In the genomic region with DNA sequence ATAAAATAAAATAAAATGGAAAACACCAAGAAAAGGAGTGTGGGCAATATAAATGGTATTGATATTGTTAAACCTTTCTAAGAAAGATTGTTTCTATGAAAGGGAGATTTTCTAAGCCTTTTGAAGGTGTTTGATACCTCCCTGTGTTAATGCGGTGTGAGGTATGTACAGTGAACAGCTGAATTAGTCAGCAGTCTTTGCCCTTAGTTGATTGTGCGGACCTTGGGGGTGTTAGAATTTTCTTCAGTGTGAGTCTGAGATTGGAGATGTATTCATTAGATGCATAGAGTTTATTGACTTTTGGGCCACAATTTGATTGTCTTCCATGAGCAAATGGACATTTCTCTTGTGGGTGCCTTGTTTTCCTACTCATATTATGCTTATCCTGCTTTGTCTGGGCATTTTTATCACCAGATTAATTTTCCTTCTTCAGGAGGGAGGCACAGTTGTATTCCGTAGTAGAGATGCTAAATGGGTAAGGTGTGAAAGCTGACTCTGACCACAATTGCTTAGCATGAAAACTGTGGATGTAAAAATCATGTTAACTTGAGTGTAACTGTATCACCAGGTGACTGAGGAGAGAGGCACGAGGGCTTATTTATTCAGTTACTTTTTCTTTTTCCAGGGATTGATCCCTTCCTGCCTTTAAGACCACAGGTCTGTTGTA, we compare ENCODE assay signal across 14 cellular contexts. TPM values are rescaled to one million over a fixed set of nuclear protein-coding genes. Genes with fewer than 3 reads are reported as not detected.
DNase-seq lines count a peak whose midpoint lies in the region; ATAC-seq and TF ChIP-seq lines count a peak whose summit lies in the region.
"Had no signal": no experiment of that assay in that cellular context is flagged by ENCODE, and none has a peak within 500 bp of the region (broad histone marks: within the 10 kb centered on the region; RNA-seq: fewer than 3 reads in every experiment).

No MANE protein-coding gene starts in this region.

- no peak overlapping the region for H2AK5ac ChIP-seq in trophoblast cell (ENCODE audit: low read length)

- ATAC-seq in CD4-positive, CD25-positive, alpha-beta regulatory T cell (ENCODE audit: low read depth in 2 of 2): no peak
- no peak for ATAC-seq in GM23338

- H3K79me1 ChIP-seq in trophoblast cell (ENCODE audit: low read length): no peaks in the 10 kb centered on the region

- no peak overlapping the region for H4K12ac ChIP-seq in trophoblast cell (ENCODE audit: low read depth, low read length)

- H3K27me3 Mint-ChIP-seq in CD4-positive, CD25-positive, alpha-beta regulatory T cell: no peaks in the 10 kb centered on the region
- H3K27me3 Mint-ChIP-seq in GM23338 (ENCODE audit: insufficient read depth, low read depth, poor library complexity): peaks cover 11% of the 10 kb centered on the region
- H3K27me3 Mint-ChIP-seq: CD4-positive, alpha-beta T cell had no signal

- no peak overlapping the region for H2BK5ac ChIP-seq in trophoblast cell (ENCODE audit: low read depth, low read length, poor library complexity)

- no peak overlapping the region for H2BK120ac ChIP-seq in trophoblast cell (ENCODE audit: insufficient read depth, low read length, poor library complexity)

- no peaks in the 10 kb centered on the region for H3K9me3 Mint-ChIP-seq in CD4-positive, CD25-positive, alpha-beta regulatory T cell
- H3K9me3 Mint-ChIP-seq in GM23338: no peaks in the 10 kb centered on the region

- H2BK12ac ChIP-seq in trophoblast cell (ENCODE audit: low read length): no peak overlapping the region

- no peak overlapping the region for H3K9ac ChIP-seq in trophoblast cell (ENCODE audit: low read length)

- DNase-seq in CD4-positive, CD25-positive, alpha-beta regulatory T cell: no peak
- DNase-seq in GM23338 (ENCODE audit: low spot score): no peak
- peak; percentile 4 for DNase-seq in dedifferentiated amniotic fluid mesenchymal stem cell (ENCODE audit: extremely low spot score)
- no peak for DNase-seq in trophoblast cell
- DNase-seq in NCI-H1105 (lab: John Stamatoyannopoulos, UW): no peak
- DNase-seq in NCI-H1694 treated with DMSO at 0.1 percent for 48 hours (lab: John Stamatoyannopoulos, UW): no peak
- DNase-seq in SJCRH30: no peak
- DNase-seq: BE2C; C1 segment of cervical spinal cord; CD4-positive, alpha-beta T cell; DMS79 treated with DMSO at 0.1 percent for 48 hours; GF-D8 had no signal

- no peak overlapping the region for H4K8ac ChIP-seq in trophoblast cell (ENCODE audit: low read depth, low read length)

- no peak overlapping the region for H3K23ac ChIP-seq in trophoblast cell (ENCODE audit: low read length)

- no peaks in the 10 kb centered on the region for H3F3A ChIP-seq in GM23338 (replicated peaks; ENCODE audit: low read depth)

- H4K91ac ChIP-seq in trophoblast cell (ENCODE audit: low read depth, low read length): no peak overlapping the region

- no peak overlapping the region for H2AFZ ChIP-seq in GM23338
- no peak overlapping the region for H2AFZ ChIP-seq in trophoblast cell (ENCODE audit: insufficient read depth, low read length, poor library complexity)

- H3K4me1 ChIP-seq in CD4-positive, CD25-positive, alpha-beta regulatory T cell (ENCODE audit: control insufficient read depth, insufficient read depth, low read length, poor library complexity, severe bottlenecking): peaks cover 17% of the 10 kb centered on the region
- H3K4me1 ChIP-seq in GM23338 (ENCODE audit: insufficient read depth): peaks cover 24% of the 10 kb centered on the region; the same call in 1 of the 2 replicates
- peaks cover 3 to 6% of the 10 kb centered on the region in 2 experiments for H3K4me1 ChIP-seq in trophoblast cell (ENCODE audit: control insufficient read depth in 1 of 2, insufficient read depth in 2 of 2, low read length in 2 of 2)
- no peaks in the 10 kb centered on the region for H3K4me1 ChIP-seq in SJCRH30
- H3K4me1 ChIP-seq: BE2C, HAP-1 had no signal

- H3K4me3 Mint-ChIP-seq in CD4-positive, CD25-positive, alpha-beta regulatory T cell: peak overlapping the region in 2 of 4 donors; percentile 15 to 25
- no peak overlapping the region for H3K4me3 Mint-ChIP-seq in GM23338
- H3K4me3 Mint-ChIP-seq: CD4-positive, alpha-beta T cell had no signal

- H3K27ac Mint-ChIP-seq in CD4-positive, CD25-positive, alpha-beta regulatory T cell: peak overlapping the region in 2 of 3 donors; percentile 41 to 54
- H3K27ac Mint-ChIP-seq in GM23338: peak overlapping the region; percentile 16; the same call in 1 of the 2 replicates
- H3K27ac Mint-ChIP-seq: CD4-positive, alpha-beta T cell had no signal

- H4K20me1 ChIP-seq in GM23338 (replicated peaks; ENCODE audit: insufficient read depth): peaks cover 99% of the 10 kb centered on the region

- H3K4me2 ChIP-seq in GM23338 (no peak overlapping the region), trophoblast cell (ENCODE audit: low read length) (no peak overlapping the region)

- TF ChIP-seq CTCF in GM23338 (conservative IDR thresholded peaks at IDR 0.05; ENCODE audit: low read depth in 2 of 2): no peak

- H3K9me3 ChIP-seq in CD4-positive, CD25-positive, alpha-beta regulatory T cell (ENCODE audit: control insufficient read depth in 2 of 2, low read length in 2 of 2): no peaks in the 10 kb centered on the region
- H3K9me3 ChIP-seq in trophoblast cell (ENCODE audit: insufficient read depth, low read depth, low read length): no peaks in the 10 kb centered on the region
- H3K9me3 ChIP-seq in SJCRH30 (replicated peaks): no peaks in the 10 kb centered on the region
- H3K9me3 ChIP-seq: BE2C, HAP-1 had no signal

- H3K9me2 ChIP-seq in GM23338 (ENCODE audit: insufficient read depth): no peaks in the 10 kb centered on the region

- H3K4me1 Mint-ChIP-seq in CD4-positive, CD25-positive, alpha-beta regulatory T cell: peaks cover 36 to 78% (median 45%) of the 10 kb centered on the region in 4 donors
- H3K4me1 Mint-ChIP-seq in GM23338: peaks cover 35% of the 10 kb centered on the region

- H3K4me3 ChIP-seq in CD4-positive, CD25-positive, alpha-beta regulatory T cell (ENCODE audit: low read depth, low read length): no peak overlapping the region
- no peak overlapping the region for H3K4me3 ChIP-seq in GM23338
- H3K4me3 ChIP-seq in trophoblast cell (ENCODE audit: low read depth, low read length): no peak overlapping the region
- no peak overlapping the region for H3K4me3 ChIP-seq in SJCRH30
- H3K4me3 ChIP-seq: HAP-1 had no signal

- H3K14ac ChIP-seq in trophoblast cell (ENCODE audit: low read length): no peak overlapping the region

- whole genome bisulfite sequencing in trophoblast cell (ENCODE audit: extremely low coverage, insufficient coverage, insufficient read length): no CpG with 5 or more reads among the region's 4 CpGs

- H3K79me2 ChIP-seq in GM23338 (replicated peaks; ENCODE audit: insufficient read depth) (peaks cover 100% of the 10 kb centered on the region), trophoblast cell (ENCODE audit: control insufficient read depth, insufficient read depth, low read length, poor library complexity) (peaks cover 27% of the 10 kb centered on the region)

- no peak overlapping the region for H3K18ac ChIP-seq in trophoblast cell (ENCODE audit: low read length)

- no peaks in the 10 kb centered on the region for H3K27me3 ChIP-seq in CD4-positive, CD25-positive, alpha-beta regulatory T cell (ENCODE audit: control insufficient read depth, insufficient read depth, low read length)
- no peaks in the 10 kb centered on the region for H3K27me3 ChIP-seq in GM23338 (ENCODE audit: insufficient read depth)
- H3K27me3 ChIP-seq in trophoblast cell (ENCODE audit: insufficient read depth, low read length): no peaks in the 10 kb centered on the region
- H3K27me3 ChIP-seq in SJCRH30: no peaks in the 10 kb centered on the region
- H3K27me3 ChIP-seq: BE2C had no signal

- H3K36me3 ChIP-seq in CD4-positive, CD25-positive, alpha-beta regulatory T cell (ENCODE audit: control insufficient read depth, insufficient read depth, low read length): no peaks in the 10 kb centered on the region
- H3K36me3 ChIP-seq in GM23338 (ENCODE audit: insufficient read depth) (no peaks in the 10 kb centered on the region), trophoblast cell (ENCODE audit: control insufficient read depth in 1 of 2, insufficient read depth in 2 of 2, low read length in 2 of 2) (peaks cover 0 to 1% of the 10 kb centered on the region in 2 experiments), SJCRH30 (no peaks in the 10 kb centered on the region)
- H3K36me3 ChIP-seq: BE2C, HAP-1 had no signal

- H3K27ac ChIP-seq in CD4-positive, CD25-positive, alpha-beta regulatory T cell (ENCODE audit: insufficient read depth, low read length, poor library complexity, severe bottlenecking): no peak overlapping the region
- H3K27ac ChIP-seq in GM23338 (ENCODE audit: low read depth) (no peak overlapping the region), trophoblast cell (ENCODE audit: low read depth, low read length) (no peak overlapping the region), SJCRH30 (no peak overlapping the region)
- H3K27ac ChIP-seq: HL-60 had no signal

- peak overlapping the region; percentile 38 for H3K4ac ChIP-seq in trophoblast cell (ENCODE audit: low read depth, low read length)

- H3K36me3 Mint-ChIP-seq in CD4-positive, CD25-positive, alpha-beta regulatory T cell: peaks cover 12% of the 10 kb centered on the region
- H3K36me3 Mint-ChIP-seq in GM23338 (ENCODE audit: low read depth): no peaks in the 10 kb centered on the region

TF ChIP-seq in GM23338, 12 proteins besides CTCF, POLR2A, EP300 and RAD21 (continues in another document):
- TF ChIP-seq EZH2 (IDR thresholded peaks at IDR 0.05; ENCODE audit: low read depth, unreplicated experiment): no peak

RNA-seq across cellular contexts. Expression of a gene that starts 42.2 kb away (rescaled TPM):
- total RNA-seq in CD4-positive, CD25-positive, alpha-beta regulatory T cell: 27.0 TPM
- polyA plus RNA-seq in CD4-positive, CD25-positive, alpha-beta regulatory T cell: 1 to 10 TPM; 3.1 to 5.0 (median 4.0) TPM
- 123 and 128 TPM in 2 replicates for total RNA-seq in GM23338 (2014; rRNA removed; shearing (Covaris generic))
- 61.6 and 67.2 TPM in 2 replicates for polyA plus RNA-seq in GM23338 (2016; fragmentation: Nextera tagmentation; extraction: Ambion mirVana)
- polyA plus RNA-seq in trophoblast cell (2013): 136 and 138 TPM in 2 replicates
- total RNA-seq in SJCRH30 (2014; rRNA removed; shearing (Covaris generic)): 67.9 and 68.7 TPM in 2 replicates
